In the genomic region with DNA sequence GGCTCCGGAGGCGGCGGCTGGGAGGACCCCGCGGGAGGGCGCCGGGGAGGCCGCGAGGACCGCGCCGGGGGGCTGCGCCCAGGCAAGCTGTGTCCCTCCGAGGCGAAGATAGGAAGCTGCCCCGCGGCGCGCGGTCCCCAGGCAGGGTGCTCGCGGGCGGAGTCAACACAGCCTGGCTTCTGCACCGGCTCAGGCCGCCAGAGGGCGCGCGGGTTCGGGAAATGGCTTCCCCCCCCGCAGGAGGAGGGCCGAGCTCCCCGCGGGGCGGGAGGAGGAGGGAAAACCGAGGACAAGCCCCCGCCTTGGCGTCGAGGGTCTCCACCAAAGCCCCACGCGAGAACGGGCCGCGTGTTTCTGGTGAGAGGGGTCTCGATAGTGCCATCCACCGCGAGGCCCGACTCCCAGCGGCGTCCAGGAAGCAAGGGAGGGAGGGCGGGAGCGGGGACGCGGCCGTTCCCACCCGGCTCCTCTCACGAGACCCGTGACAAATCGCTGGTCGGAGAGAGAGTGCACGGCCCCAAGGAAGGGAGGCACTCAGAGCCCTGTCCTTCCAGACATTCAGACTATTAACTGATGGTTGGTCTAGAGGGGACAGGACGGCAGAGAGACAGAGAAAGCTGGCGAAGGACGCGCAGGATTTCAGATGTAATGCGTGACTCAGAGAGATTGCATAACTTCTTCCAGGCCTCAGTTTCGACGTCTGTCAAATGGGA, we compare ENCODE assay signal across 1 cellular context.
A peak's percentile ranks its signal among the peaks of the same experiment; 100 is the strongest.
TF ChIP-seq lines count a peak whose summit lies in the region.

No MANE protein-coding gene starts in this region.

TF ChIP-seq in GM12878, 131 proteins besides CTCF, POLR2A, EP300 and RAD21 (continued from another document):
- TF ChIP-seq, protein P1, sequence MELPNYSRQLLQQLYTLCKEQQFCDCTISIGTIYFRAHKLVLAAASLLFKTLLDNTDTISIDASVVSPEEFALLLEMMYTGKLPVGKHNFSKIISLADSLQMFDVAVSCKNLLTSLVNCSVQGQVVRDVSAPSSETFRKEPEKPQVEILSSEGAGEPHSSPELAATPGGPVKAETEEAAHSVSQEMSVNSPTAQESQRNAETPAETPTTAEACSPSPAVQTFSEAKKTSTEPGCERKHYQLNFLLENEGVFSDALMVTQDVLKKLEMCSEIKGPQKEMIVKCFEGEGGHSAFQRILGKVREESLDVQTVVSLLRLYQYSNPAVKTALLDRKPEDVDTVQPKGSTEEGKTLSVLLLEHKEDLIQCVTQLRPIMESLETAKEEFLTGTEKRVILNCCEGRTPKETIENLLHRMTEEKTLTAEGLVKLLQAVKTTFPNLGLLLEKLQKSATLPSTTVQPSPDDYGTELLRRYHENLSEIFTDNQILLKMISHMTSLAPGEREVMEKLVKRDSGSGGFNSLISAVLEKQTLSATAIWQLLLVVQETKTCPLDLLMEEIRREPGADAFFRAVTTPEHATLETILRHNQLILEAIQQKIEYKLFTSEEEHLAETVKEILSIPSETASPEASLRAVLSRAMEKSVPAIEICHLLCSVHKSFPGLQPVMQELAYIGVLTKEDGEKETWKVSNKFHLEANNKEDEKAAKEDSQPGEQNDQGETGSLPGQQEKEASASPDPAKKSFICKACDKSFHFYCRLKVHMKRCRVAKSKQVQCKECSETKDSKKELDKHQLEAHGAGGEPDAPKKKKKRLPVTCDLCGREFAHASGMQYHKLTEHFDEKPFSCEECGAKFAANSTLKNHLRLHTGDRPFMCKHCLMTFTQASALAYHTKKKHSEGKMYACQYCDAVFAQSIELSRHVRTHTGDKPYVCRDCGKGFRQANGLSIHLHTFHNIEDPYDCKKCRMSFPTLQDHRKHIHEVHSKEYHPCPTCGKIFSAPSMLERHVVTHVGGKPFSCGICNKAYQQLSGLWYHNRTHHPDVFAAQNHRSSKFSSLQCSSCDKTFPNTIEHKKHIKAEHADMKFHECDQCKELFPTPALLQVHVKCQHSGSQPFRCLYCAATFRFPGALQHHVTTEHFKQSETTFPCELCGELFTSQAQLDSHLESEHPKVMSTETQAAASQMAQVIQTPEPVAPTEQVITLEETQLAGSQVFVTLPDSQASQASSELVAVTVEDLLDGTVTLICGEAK (IDR thresholded peaks at IDR 0.05; ENCODE audit: borderline replicate concordance) = no peak; the same call in 1 of the 2 replicates
- TF ChIP-seq, protein P2, sequence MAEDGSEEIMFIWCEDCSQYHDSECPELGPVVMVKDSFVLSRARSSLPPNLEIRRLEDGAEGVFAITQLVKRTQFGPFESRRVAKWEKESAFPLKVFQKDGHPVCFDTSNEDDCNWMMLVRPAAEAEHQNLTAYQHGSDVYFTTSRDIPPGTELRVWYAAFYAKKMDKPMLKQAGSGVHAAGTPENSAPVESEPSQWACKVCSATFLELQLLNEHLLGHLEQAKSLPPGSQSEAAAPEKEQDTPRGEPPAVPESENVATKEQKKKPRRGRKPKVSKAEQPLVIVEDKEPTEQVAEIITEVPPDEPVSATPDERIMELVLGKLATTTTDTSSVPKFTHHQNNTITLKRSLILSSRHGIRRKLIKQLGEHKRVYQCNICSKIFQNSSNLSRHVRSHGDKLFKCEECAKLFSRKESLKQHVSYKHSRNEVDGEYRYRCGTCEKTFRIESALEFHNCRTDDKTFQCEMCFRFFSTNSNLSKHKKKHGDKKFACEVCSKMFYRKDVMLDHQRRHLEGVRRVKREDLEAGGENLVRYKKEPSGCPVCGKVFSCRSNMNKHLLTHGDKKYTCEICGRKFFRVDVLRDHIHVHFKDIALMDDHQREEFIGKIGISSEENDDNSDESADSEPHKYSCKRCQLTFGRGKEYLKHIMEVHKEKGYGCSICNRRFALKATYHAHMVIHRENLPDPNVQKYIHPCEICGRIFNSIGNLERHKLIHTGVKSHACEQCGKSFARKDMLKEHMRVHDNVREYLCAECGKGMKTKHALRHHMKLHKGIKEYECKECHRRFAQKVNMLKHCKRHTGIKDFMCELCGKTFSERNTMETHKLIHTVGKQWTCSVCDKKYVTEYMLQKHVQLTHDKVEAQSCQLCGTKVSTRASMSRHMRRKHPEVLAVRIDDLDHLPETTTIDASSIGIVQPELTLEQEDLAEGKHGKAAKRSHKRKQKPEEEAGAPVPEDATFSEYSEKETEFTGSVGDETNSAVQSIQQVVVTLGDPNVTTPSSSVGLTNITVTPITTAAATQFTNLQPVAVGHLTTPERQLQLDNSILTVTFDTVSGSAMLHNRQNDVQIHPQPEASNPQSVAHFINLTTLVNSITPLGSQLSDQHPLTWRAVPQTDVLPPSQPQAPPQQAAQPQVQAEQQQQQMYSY (CRISPR knock-in tag; IDR thresholded peaks at IDR 0.05) = no peak
- TF ChIP-seq, protein P3, sequence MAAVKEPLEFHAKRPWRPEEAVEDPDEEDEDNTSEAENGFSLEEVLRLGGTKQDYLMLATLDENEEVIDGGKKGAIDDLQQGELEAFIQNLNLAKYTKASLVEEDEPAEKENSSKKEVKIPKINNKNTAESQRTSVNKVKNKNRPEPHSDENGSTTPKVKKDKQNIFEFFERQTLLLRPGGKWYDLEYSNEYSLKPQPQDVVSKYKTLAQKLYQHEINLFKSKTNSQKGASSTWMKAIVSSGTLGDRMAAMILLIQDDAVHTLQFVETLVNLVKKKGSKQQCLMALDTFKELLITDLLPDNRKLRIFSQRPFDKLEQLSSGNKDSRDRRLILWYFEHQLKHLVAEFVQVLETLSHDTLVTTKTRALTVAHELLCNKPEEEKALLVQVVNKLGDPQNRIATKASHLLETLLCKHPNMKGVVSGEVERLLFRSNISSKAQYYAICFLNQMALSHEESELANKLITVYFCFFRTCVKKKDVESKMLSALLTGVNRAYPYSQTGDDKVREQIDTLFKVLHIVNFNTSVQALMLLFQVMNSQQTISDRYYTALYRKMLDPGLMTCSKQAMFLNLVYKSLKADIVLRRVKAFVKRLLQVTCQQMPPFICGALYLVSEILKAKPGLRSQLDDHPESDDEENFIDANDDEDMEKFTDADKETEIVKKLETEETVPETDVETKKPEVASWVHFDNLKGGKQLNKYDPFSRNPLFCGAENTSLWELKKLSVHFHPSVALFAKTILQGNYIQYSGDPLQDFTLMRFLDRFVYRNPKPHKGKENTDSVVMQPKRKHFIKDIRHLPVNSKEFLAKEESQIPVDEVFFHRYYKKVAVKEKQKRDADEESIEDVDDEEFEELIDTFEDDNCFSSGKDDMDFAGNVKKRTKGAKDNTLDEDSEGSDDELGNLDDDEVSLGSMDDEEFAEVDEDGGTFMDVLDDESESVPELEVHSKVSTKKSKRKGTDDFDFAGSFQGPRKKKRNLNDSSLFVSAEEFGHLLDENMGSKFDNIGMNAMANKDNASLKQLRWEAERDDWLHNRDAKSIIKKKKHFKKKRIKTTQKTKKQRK (IDR thresholded peaks at IDR 0.05; ENCODE audit: low read depth, low read length) = no peak
- TF ChIP-seq EGR1 (IDR thresholded peaks at IDR 0.05; ENCODE audit: borderline replicate concordance in 1 of 2, low read depth in 2 of 2, low read length in 2 of 2) (peak in 1 of 2 experiments; percentile 70; a peak in 1 of 3 replicates), MYB (IDR thresholded peaks at IDR 0.05; ENCODE audit: borderline replicate concordance, low read depth, low read length) (no peak)
